In the genomic region with DNA sequence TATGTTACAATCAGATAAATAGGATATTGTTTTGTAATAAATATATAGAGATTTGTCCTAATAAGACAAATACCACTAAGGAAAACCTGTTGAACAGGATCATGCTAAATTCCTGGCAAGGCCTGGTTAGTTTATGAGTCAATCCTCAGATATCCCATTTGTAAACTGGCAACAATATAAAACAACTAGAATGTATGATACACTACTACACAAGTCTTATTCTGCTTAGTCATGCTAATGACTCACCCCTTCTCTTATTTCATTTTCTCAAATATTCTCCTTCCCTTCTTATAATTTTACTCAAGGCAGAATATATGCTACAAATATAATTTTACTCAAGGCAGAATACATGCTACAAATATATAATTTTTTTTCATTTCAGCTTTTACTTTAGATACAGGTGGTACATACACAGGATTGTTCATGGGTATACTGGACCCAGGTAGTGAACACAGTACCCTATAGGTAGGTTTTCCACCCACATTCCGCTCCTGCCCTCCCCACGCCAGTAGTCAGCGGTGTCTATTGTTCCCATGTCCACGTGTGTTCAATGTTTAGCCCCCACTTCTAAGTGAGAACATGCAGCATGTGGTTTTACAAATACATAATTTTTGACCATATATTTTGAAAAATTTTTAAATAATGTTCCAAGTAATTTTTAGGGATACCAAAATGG, we compare ENCODE assay signal across 9 cellular contexts. TPM values are rescaled to one million over a fixed set of nuclear protein-coding genes. Genes with fewer than 3 reads are reported as not detected.
A peak's percentile ranks its signal among the peaks of the same experiment; 100 is the strongest.
DNase-seq lines count a peak whose midpoint lies in the region; ATAC-seq and TF ChIP-seq lines count a peak whose summit lies in the region.
"Had no signal": no experiment of that assay in that cellular context is flagged by ENCODE, and none has a peak within 500 bp of the region (broad histone marks: within the 10 kb centered on the region; RNA-seq: fewer than 3 reads in every experiment).

No MANE protein-coding gene starts in this region.

- no peak for TF ChIP-seq POLR2A in gastroesophageal sphincter (IDR thresholded peaks at IDR 0.05)

- no peak overlapping the region for H3K4me3 ChIP-seq in gastroesophageal sphincter
- H3K4me3 ChIP-seq in skeletal muscle tissue (ENCODE audit: low read length in 3 of 3): peak overlapping the region in 1 of 3 donors; percentile 37

- DNase-seq in H4 (ENCODE audit: low spot score): peak; percentile 93
- DNase-seq in SKM-1 (lab: John Stamatoyannopoulos, UW; ENCODE audit: unreplicated experiment): no peak
- no peak for DNase-seq in T-helper 2 cell treated with Interferon-gamma antibody and Interleukin-4, amounts not matched to agents 5 μg/mL and 100 μg/mL, for 36 hours (ENCODE audit: low spot score)
- no peak for DNase-seq in GDM1 (lab: John Stamatoyannopoulos, UW)
- DNase-seq in stimulated activated CD4-positive, alpha-beta T cell treated with anti-CD3 and anti-CD28 coated beads, Interleukin-4, amount 100 ng/mL, for 1 hour: no peak
- DNase-seq: NCI-H526 had no signal

- no peaks in the 10 kb centered on the region for H3K9me3 Mint-ChIP-seq in T-helper 2 cell treated with Interferon-gamma antibody and Interleukin-4, amounts not matched to agents 5 μg/mL and 100 μg/mL, for 36 hours

- peaks cover 14 to 100% (median 16%) of the 10 kb centered on the region in 3 donors for H3K4me1 ChIP-seq in gastroesophageal sphincter
- H3K4me1 ChIP-seq in skeletal muscle tissue (ENCODE audit: control insufficient read depth in 3 of 3, insufficient read depth in 3 of 3, low read length in 3 of 3): peaks cover 43 to 51% (median 48%) of the 10 kb centered on the region in 3 donors

- 86 to 88% methylated on average over 4 of the region's 4 CpGs for WGBS in gastroesophageal sphincter (ENCODE audit: low coverage in 1 of 2), 2 donors

- no peaks in the 10 kb centered on the region for H3K27me3 ChIP-seq in gastroesophageal sphincter
- H3K27me3 ChIP-seq in skeletal muscle tissue (ENCODE audit: control insufficient read depth in 3 of 3, insufficient read depth in 3 of 3, low read length in 3 of 3): no peaks in the 10 kb centered on the region

- no peaks in the 10 kb centered on the region for H3K9me3 ChIP-seq in gastroesophageal sphincter
- H3K9me3 ChIP-seq in skeletal muscle tissue (ENCODE audit: control insufficient read depth in 3 of 3, low read length in 3 of 3): no peaks in the 10 kb centered on the region

- peaks cover 39% of the 10 kb centered on the region for H3K4me1 Mint-ChIP-seq in T-helper 2 cell treated with Interferon-gamma antibody and Interleukin-4, amounts not matched to agents 5 μg/mL and 100 μg/mL, for 36 hours (ENCODE audit: low read depth)

- H3K36me3 ChIP-seq in gastroesophageal sphincter (peaks cover 0 to 54% of the 10 kb centered on the region in 2 donors), skeletal muscle tissue (ENCODE audit: control insufficient read depth in 3 of 3, insufficient read depth in 3 of 3, low read length in 3 of 3) (peaks cover 10 to 31% (median 20%) of the 10 kb centered on the region in 3 donors)

- no peak overlapping the region for H3K4me3 Mint-ChIP-seq in T-helper 2 cell treated with Interferon-gamma antibody and Interleukin-4, amounts not matched to agents 5 μg/mL and 100 μg/mL, for 36 hours

- H3K27ac Mint-ChIP-seq in T-helper 2 cell treated with Interferon-gamma antibody and Interleukin-4, amounts not matched to agents 5 μg/mL and 100 μg/mL, for 36 hours: no peak overlapping the region

- H3K27ac ChIP-seq in gastroesophageal sphincter (peak overlapping the region; percentile 65 to 100 (median 77)), skeletal muscle tissue (ENCODE audit: low read depth, low read length) (peak overlapping the region; percentile 82)

- H3K36me3 Mint-ChIP-seq in T-helper 2 cell treated with Interferon-gamma antibody and Interleukin-4, amounts not matched to agents 5 μg/mL and 100 μg/mL, for 36 hours (ENCODE audit: low read depth): peaks cover 54% of the 10 kb centered on the region

- peak overlapping the region in 2 of 3 donors; percentile 27 to 41 for H3K9ac ChIP-seq in skeletal muscle tissue (ENCODE audit: low read depth in 1 of 3, low read length in 3 of 3)

- H3K27me3 Mint-ChIP-seq in T-helper 2 cell treated with Interferon-gamma antibody and Interleukin-4, amounts not matched to agents 5 μg/mL and 100 μg/mL, for 36 hours (ENCODE audit: low read depth): no peaks in the 10 kb centered on the region

- no peak for TF ChIP-seq CTCF in gastroesophageal sphincter (IDR thresholded peaks at IDR 0.05)

- no peak for TF ChIP-seq EP300 in gastroesophageal sphincter (IDR thresholded peaks at IDR 0.05)

- ATAC-seq in SK-N-SH treated with all-trans-retinoic acid at 6 μM for 48 hours: peak; percentile 92
- ATAC-seq in gastroesophageal sphincter: peak; percentile 87

TF ChIP-seq in SK-N-SH treated with all-trans-retinoic acid at 6 μM for 48 hours, 23 proteins besides CTCF, POLR2A, EP300 and RAD21:
- TF ChIP-seq TSHZ2 (CRISPR knock-in tag; IDR thresholded peaks at IDR 0.05): no peak
- no peak for TF ChIP-seq ZC3H10 (CRISPR knock-in tag; IDR thresholded peaks at IDR 0.05)
- TF ChIP-seq ISL1 (CRISPR knock-in tag; IDR thresholded peaks at IDR 0.05): peak; percentile 49
- TF ChIP-seq TOX (CRISPR knock-in tag; IDR thresholded peaks at IDR 0.05; ENCODE audit: borderline replicate concordance): peak; percentile 32; the same call in 1 of the 2 replicates
- TF ChIP-seq OSR1 (CRISPR knock-in tag; IDR thresholded peaks at IDR 0.05): no peak
- TF ChIP-seq PPARA (CRISPR knock-in tag; IDR thresholded peaks at IDR 0.05; ENCODE audit: borderline replicate concordance): no peak

RNA-seq across cellular contexts. Expression of gene OSER1, which starts 6.3 kb away (rescaled TPM):
- 57.7 and 76.0 TPM in 2 replicates for total RNA-seq in H4 (2014; rRNA removed; shearing (Covaris generic))
- total RNA-seq in gastroesophageal sphincter (10 to 100 TPM; 47.6 to 97.3 (median 70.3) TPM), skeletal muscle tissue (31.3 TPM)

RNA-seq across cellular contexts. Expression of gene JPH2, which starts 17.3 kb away (rescaled TPM):
- 0.15 TPM in 1 of 2 replicates, not detected in the other for total RNA-seq in H4 (2014; rRNA removed; shearing (Covaris generic))
- total RNA-seq in gastroesophageal sphincter (100 to 1,000 TPM; 173 to 442 (median 242) TPM), skeletal muscle tissue (85.1 TPM)

RNA-seq across cellular contexts. Expression of gene GDAP1L1, which starts 42.8 kb away (rescaled TPM):
- 0.08 TPM in 1 of 2 replicates, not detected in the other for total RNA-seq in H4 (2014; rRNA removed; shearing (Covaris generic))
- total RNA-seq in gastroesophageal sphincter: under 1 TPM in 1 of 4 donors, not detected in 3; 0.67 TPM
- not detected for total RNA-seq in skeletal muscle tissue

Comparison
In these comparisons a context has a peak if more than half of its experiments do, and no peak if none do; other contexts are left out.
1. RNA of gene JPH2, which starts 17.3 kb away (total RNA-seq): 173 to 442 TPM in gastroesophageal sphincter and 85.1 TPM in skeletal muscle tissue (single experiment); 0.15 TPM in H4; every median in the first group is over 10 times any median in the second.